In genomic region chr12:121495746-121496145, GRCh38 we compare ENCODE assay signal across 1 cellular context.
TF ChIP-seq lines count a peak whose summit lies in the region.

No MANE protein-coding gene starts in this region.

TF ChIP-seq in GM23338, 12 proteins besides CTCF, POLR2A, EP300 and RAD21:
- TF ChIP-seq ZNF462 (CRISPR knock-in tag; IDR thresholded peaks at IDR 0.05) (no peak), ETS1 (IDR thresholded peaks at IDR 0.05) (no peak), STAT1 (IDR thresholded peaks at IDR 0.05; ENCODE audit: unreplicated experiment) (no peak), EZH2phosphoT487 (IDR thresholded peaks at IDR 0.05; ENCODE audit: unreplicated experiment) (no peak), POLR2AphosphoS5 (IDR thresholded peaks at IDR 0.05; ENCODE audit: low read depth) (no peak), NANOG (IDR thresholded peaks at IDR 0.05; ENCODE audit: borderline replicate concordance) (no peak), CREB1 (CRISPR knock-in tag; IDR thresholded peaks at IDR 0.05; ENCODE audit: low read depth) (no peak), JUNB (IDR thresholded peaks at IDR 0.05; ENCODE audit: unreplicated experiment) (no peak), ZNF114 (CRISPR knock-in tag; IDR thresholded peaks at IDR 0.05) (no peak), ZNF331 (CRISPR knock-in tag; IDR thresholded peaks at IDR 0.05; ENCODE audit: low read depth) (no peak)
- TF ChIP-seq, protein P1, sequence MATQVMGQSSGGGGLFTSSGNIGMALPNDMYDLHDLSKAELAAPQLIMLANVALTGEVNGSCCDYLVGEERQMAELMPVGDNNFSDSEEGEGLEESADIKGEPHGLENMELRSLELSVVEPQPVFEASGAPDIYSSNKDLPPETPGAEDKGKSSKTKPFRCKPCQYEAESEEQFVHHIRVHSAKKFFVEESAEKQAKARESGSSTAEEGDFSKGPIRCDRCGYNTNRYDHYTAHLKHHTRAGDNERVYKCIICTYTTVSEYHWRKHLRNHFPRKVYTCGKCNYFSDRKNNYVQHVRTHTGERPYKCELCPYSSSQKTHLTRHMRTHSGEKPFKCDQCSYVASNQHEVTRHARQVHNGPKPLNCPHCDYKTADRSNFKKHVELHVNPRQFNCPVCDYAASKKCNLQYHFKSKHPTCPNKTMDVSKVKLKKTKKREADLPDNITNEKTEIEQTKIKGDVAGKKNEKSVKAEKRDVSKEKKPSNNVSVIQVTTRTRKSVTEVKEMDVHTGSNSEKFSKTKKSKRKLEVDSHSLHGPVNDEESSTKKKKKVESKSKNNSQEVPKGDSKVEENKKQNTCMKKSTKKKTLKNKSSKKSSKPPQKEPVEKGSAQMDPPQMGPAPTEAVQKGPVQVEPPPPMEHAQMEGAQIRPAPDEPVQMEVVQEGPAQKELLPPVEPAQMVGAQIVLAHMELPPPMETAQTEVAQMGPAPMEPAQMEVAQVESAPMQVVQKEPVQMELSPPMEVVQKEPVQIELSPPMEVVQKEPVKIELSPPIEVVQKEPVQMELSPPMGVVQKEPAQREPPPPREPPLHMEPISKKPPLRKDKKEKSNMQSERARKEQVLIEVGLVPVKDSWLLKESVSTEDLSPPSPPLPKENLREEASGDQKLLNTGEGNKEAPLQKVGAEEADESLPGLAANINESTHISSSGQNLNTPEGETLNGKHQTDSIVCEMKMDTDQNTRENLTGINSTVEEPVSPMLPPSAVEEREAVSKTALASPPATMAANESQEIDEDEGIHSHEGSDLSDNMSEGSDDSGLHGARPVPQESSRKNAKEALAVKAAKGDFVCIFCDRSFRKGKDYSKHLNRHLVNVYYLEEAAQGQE (IDR thresholded peaks at IDR 0.05; ENCODE audit: unreplicated experiment): no peak
